ENCODE assay signal across 8 cellular contexts in the genomic region with DNA sequence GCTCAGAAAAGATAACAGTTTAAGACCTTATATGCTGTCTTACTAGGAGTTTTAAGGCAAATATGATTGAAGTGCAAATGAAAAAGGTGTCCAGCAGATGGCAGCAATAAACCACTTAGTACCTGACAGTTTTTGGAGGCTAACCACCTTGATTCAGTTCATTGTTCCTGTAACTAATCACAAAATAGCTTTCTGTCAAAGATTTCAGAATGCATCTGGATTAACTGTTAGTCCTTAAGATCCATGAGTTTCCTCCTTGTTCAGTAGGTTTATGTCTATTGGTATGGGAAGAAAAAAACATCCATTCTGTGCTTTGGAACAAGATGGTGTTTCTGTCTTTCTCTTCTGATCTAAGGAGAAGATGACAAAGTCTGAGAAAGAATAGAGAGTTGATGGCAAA. TPM values are rescaled to one million over a fixed set of nuclear protein-coding genes. Genes with fewer than 3 reads are reported as not detected.
DNase-seq lines count a peak whose midpoint lies in the region; ATAC-seq and TF ChIP-seq lines count a peak whose summit lies in the region.

No MANE protein-coding gene starts in this region.

- no peak overlapping the region for H3K4me3 Mint-ChIP-seq in chondrocyte (ENCODE audit: unreplicated experiment)

- no peak overlapping the region for H2AK9ac ChIP-seq in IMR-90 (replicated peaks; ENCODE audit: low read depth, low read length, poor library complexity)

- no peak overlapping the region for H3K4ac ChIP-seq in IMR-90 (ENCODE audit: low read depth, low read length)

- no peak overlapping the region for H2AFZ ChIP-seq in IMR-90 (replicated peaks; ENCODE audit: low read length, poor library complexity)

- H2BK20ac ChIP-seq in IMR-90 (ENCODE audit: low read depth, low read length) = no peak overlapping the region

- no peak overlapping the region for H2AK5ac ChIP-seq in IMR-90 (ENCODE audit: low read depth, low read length)

- H3K23ac ChIP-seq in IMR-90 (ENCODE audit: low read depth, low read length) = no peak overlapping the region

- BruUV-seq in IMR-90 (replicated peaks; lab: Mats Ljungman, UMichigan) = no TSS peak

- in situ Hi-C loops in IMR-90 (cut with MboI; ENCODE audit: low sequenced_read_pairs) = no loop called here

- H3K27ac ChIP-seq in IMR-90 (ENCODE audit: insufficient read depth, low read length) (no peak overlapping the region), vagina (no peak overlapping the region)

- H3K56ac ChIP-seq in IMR-90 (ENCODE audit: extremely low read depth, insufficient read depth, low read length) = no peak overlapping the region

- no peaks in the 10 kb centered on the region for H3K27me3 Mint-ChIP-seq in chondrocyte (ENCODE audit: low read depth)

- H3K27me3 ChIP-seq in IMR-90 (ENCODE audit: control insufficient read depth, insufficient read depth, low read length) (no peaks in the 10 kb centered on the region), vagina (no peaks in the 10 kb centered on the region)

- H3K4me3 ChIP-seq in IMR-90 (ENCODE audit: insufficient read depth, low read depth, low read length) = no peak overlapping the region
- no peak overlapping the region for H3K4me3 ChIP-seq in vagina

- peak; percentile 82 for TF ChIP-seq RAD21 in IMR-90 (IDR thresholded peaks at IDR 0.05; ENCODE audit: low read length)

- no peak overlapping the region for H3K4me2 ChIP-seq in IMR-90 (ENCODE audit: low read depth, low read length)

- no peak overlapping the region for H3K9ac ChIP-seq in IMR-90 (ENCODE audit: low read depth, low read length)

- peaks cover 20 to 29% of the 10 kb centered on the region in 2 experiments for H3K79me1 ChIP-seq in IMR-90 (ENCODE audit: low read depth in 1 of 2, low read length in 2 of 2)

- no peaks in the 10 kb centered on the region for H3K9me3 Mint-ChIP-seq in chondrocyte (ENCODE audit: low read depth)

- peak; percentile 9 for DNase-seq in COLO668 (lab: John Stamatoyannopoulos, UW; ENCODE audit: unreplicated experiment)
- peak; percentile 69 for DNase-seq in IMR-90
- DNase-seq in RPMI8226 = peak; percentile 46
- no peak for DNase-seq in chondrocyte (ENCODE audit: low spot score)
- peak; percentile 78 for DNase-seq in medulla oblongata (ENCODE audit: extremely low spot score)
- DNase-seq in vagina (ENCODE audit: extremely low spot score in 2 of 2) = no peak

- H2BK15ac ChIP-seq in IMR-90 (ENCODE audit: low read depth, low read length) = no peak overlapping the region

- peak; percentile 66 for TF ChIP-seq CTCF in IMR-90 (conservative IDR thresholded peaks at IDR 0.05; ENCODE audit: low read depth, low read length)
- peak; percentile 96 for TF ChIP-seq CTCF in chondrocyte (IDR thresholded peaks at IDR 0.05)
- peak; percentile 40 to 68 (median 67) for TF ChIP-seq CTCF in vagina (IDR thresholded peaks at IDR 0.05)

- no peak overlapping the region for H3K18ac ChIP-seq in IMR-90 (ENCODE audit: low read depth, low read length)

- POLR2A ChIA-PET in IMR-90 (lab: Charles Lee; ENCODE audit: unreplicated experiment) = no interaction called here

- peaks cover 9% of the 10 kb centered on the region for H3K36me3 ChIP-seq in IMR-90 (ENCODE audit: control insufficient read depth, insufficient read depth, low read length)
- H3K36me3 ChIP-seq in vagina = peaks cover 0 to 15% of the 10 kb centered on the region in 2 donors

- no peak overlapping the region for H3K14ac ChIP-seq in IMR-90 (replicated peaks; ENCODE audit: low read depth, low read length)

- dilution Hi-C loops in IMR-90 (cut with HindIII; ENCODE audit: low sequenced_read_pairs, unreplicated experiment) = no loop called here

- CTCF ChIA-PET in IMR-90 (lab: Yijun Ruan, JAX) = interaction anchor here (0.6 to 2.9 kb wide), 6 partner anchors 10 to 165 kb away, joined by 3 to 16 read pairs (median 4); no protein-coding TSS in a partner anchor

- peaks cover 4% of the 10 kb centered on the region for H3K36me3 Mint-ChIP-seq in chondrocyte (ENCODE audit: low read depth)

- H4K5ac ChIP-seq in IMR-90 (ENCODE audit: low read depth, low read length) = no peak overlapping the region

- peak; percentile 74 for ATAC-seq in GM18499 (IDR thresholded peaks at IDR 0.05; ENCODE audit: insufficient read depth, unreplicated experiment)
- ATAC-seq in IMR-90 (ENCODE audit: low read depth) = 0 out of 2 replicates have a peak, but pooled peaks have one; percentile 32
- no peak for ATAC-seq in GM21717 (IDR thresholded peaks at IDR 0.05; ENCODE audit: unreplicated experiment)

- H4K91ac ChIP-seq in IMR-90 (ENCODE audit: insufficient read depth, low read depth, low read length) = no peak overlapping the region

- no peak overlapping the region for H4K8ac ChIP-seq in IMR-90 (ENCODE audit: low read depth in 2 of 2, low read length in 2 of 2)

- H2BK5ac ChIP-seq in IMR-90 (ENCODE audit: low read depth, low read length, poor library complexity, severe bottlenecking) = no peak overlapping the region

- intact Hi-C loops in IMR-90 (cut with micrococcal nuclease) (loop anchor here (1.0 to 5.0 kb wide), 3 partner anchors 110 to 2002 kb away; no protein-coding TSS in a partner anchor), vagina (cut with DNase I) (loop anchor here (5.0 kb wide), 1 partner anchor 157 kb away; no protein-coding TSS in a partner anchor)

- H3K9me1 ChIP-seq in IMR-90 (ENCODE audit: insufficient read depth, low read length) = no peaks in the 10 kb centered on the region; the same call in 1 of the 2 replicates

- H3K4me1 ChIP-seq in IMR-90 (ENCODE audit: control insufficient read depth, insufficient read depth, low read length) (no peaks in the 10 kb centered on the region), vagina (no peaks in the 10 kb centered on the region)

- no peak for TF ChIP-seq POLR2A in IMR-90 (IDR thresholded peaks at IDR 0.05; ENCODE audit: low read depth, low read length)
- no peak for TF ChIP-seq POLR2A in vagina (IDR thresholded peaks at IDR 0.05)

- H3K4me1 Mint-ChIP-seq in chondrocyte (ENCODE audit: low read depth) = peaks cover 5% of the 10 kb centered on the region

- H4K20me1 ChIP-seq in IMR-90 (ENCODE audit: insufficient read depth, low read length) = peaks cover 20% of the 10 kb centered on the region; the same call in 1 of the 2 replicates

- H3K9me3 ChIP-seq in IMR-90 (ENCODE audit: control insufficient read depth, insufficient read depth, low read length) (no peaks in the 10 kb centered on the region), vagina (no peaks in the 10 kb centered on the region)

- H3K27ac Mint-ChIP-seq in chondrocyte (ENCODE audit: unreplicated experiment) = no peak overlapping the region

- no peak overlapping the region for H2BK120ac ChIP-seq in IMR-90 (ENCODE audit: low read depth, low read length)

TF ChIP-seq in IMR-90, 13 proteins besides CTCF, POLR2A, EP300 and RAD21:
- peak; percentile 76 for TF ChIP-seq SMC3 (IDR thresholded peaks at IDR 0.05; ENCODE audit: low read depth, low read length)
- TF ChIP-seq BHLHE40 (IDR thresholded peaks at IDR 0.05; ENCODE audit: low read depth, low read length) = no peak
- TF ChIP-seq MAFK (IDR thresholded peaks at IDR 0.05; ENCODE audit: low read depth, low read length) = no peak
- TF ChIP-seq, protein P1, sequence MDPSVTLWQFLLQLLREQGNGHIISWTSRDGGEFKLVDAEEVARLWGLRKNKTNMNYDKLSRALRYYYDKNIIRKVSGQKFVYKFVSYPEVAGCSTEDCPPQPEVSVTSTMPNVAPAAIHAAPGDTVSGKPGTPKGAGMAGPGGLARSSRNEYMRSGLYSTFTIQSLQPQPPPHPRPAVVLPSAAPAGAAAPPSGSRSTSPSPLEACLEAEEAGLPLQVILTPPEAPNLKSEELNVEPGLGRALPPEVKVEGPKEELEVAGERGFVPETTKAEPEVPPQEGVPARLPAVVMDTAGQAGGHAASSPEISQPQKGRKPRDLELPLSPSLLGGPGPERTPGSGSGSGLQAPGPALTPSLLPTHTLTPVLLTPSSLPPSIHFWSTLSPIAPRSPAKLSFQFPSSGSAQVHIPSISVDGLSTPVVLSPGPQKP (IDR thresholded peaks at IDR 0.05; ENCODE audit: borderline replicate concordance, low read depth, low read length) = no peak

RNA-seq across cellular contexts. Expression of a gene that starts 46.6 kb away (rescaled TPM):
- total RNA-seq in IMR-90 (2012; rRNA removed) (27.8 and 31.7 TPM in 2 replicates), chondrocyte (74.2 to 80.0 TPM (median 78.8 TPM) in 3 replicates), vagina (62.1 TPM)
- polyA plus RNA-seq in IMR-90 (2012; rRNA removed) = 18.0 and 20.4 TPM in 2 replicates
- polyA plus RNA-seq in IMR-90 (2012; cell fraction: cytosol; rRNA removed) = 3.7 and 4.3 TPM in 2 replicates
- 4.0 and 33.3 TPM in 2 replicates for polyA plus RNA-seq in IMR-90 (2012; cell fraction: nucleus; rRNA removed; ENCODE audit: low replicate concordance)

Comparison
In these comparisons a context has a peak if more than half of its experiments do, and no peak if none do; other contexts are left out.
1. DNase-seq: peak in COLO668 (single experiment), IMR-90 (single experiment), RPMI8226 (single experiment) and medulla oblongata (single experiment); none in chondrocyte (single experiment) and vagina (0 of 2).
2. Peak in every context shown above with its lines, with median percentiles within 50 percentile points of each other: CTCF ChIP-seq.